Comparison of ENCODE assay signal across 19 cellular contexts in genomic region chr12:73589220-73589619, GRCh38.
"Had no signal": no experiment of that assay in that cellular context is flagged by ENCODE, and none has a peak within 500 bp of the region (broad histone marks: within the 10 kb centered on the region; RNA-seq: fewer than 3 reads in every experiment).

No MANE protein-coding gene starts in this region.

- H3K27me3 ChIP-seq: pancreas had no signal

- H3K4me1 Mint-ChIP-seq: naive B cell, nephron had no signal

- H3K9me3 ChIP-seq: pancreas had no signal

- H3K4me3 ChIP-seq: lung, pancreas had no signal

- H3K27ac Mint-ChIP-seq: dendritic cell treated with granulocyte-macrophage colony-stimulating factor and Interleukin-4, amounts not matched to agents 40 ng/mL and 50 ng/mL, for 4 days; naive B cell; nephron; progenitor cell of endocrine pancreas had no signal

- H3K36me3 ChIP-seq: pancreas had no signal

- H3K27me3 Mint-ChIP-seq: dendritic cell treated with granulocyte-macrophage colony-stimulating factor and Interleukin-4, amounts not matched to agents 40 ng/mL and 50 ng/mL, for 4 days; naive B cell; progenitor cell of endocrine pancreas had no signal

- ATAC-seq: left colon, left ventricle myocardium superior, pancreas, right cardiac atrium had no signal

- H3K27ac ChIP-seq: pancreas had no signal

- DNase-seq: erythroblast; foreskin melanocyte; head of caudate nucleus; hippocampal formation; left colon; left ventricle myocardium superior; mesendoderm; naive B cell; occipital lobe; pancreas; right cardiac atrium; small intestine; stimulated activated CD4-positive, alpha-beta T cell treated with anti-CD3 and anti-CD28 coated beads, Interleukin-2, amount 100 ng/mL, for 48 hours; stimulated activated naive CD4-positive, alpha-beta T cell treated with Interleukin-2 at 50 U/mL for 16 hours; trophoblast cell had no signal

- H3K4me3 Mint-ChIP-seq: dendritic cell treated with granulocyte-macrophage colony-stimulating factor and Interleukin-4, amounts not matched to agents 40 ng/mL and 50 ng/mL, for 4 days; naive B cell; nephron had no signal

- H3K4me1 ChIP-seq: pancreas had no signal

- H3K9me3 Mint-ChIP-seq: nephron had no signal

- H3K36me3 Mint-ChIP-seq: naive B cell had no signal
